1 cellular context compared by ENCODE assay signal in the genomic region with DNA sequence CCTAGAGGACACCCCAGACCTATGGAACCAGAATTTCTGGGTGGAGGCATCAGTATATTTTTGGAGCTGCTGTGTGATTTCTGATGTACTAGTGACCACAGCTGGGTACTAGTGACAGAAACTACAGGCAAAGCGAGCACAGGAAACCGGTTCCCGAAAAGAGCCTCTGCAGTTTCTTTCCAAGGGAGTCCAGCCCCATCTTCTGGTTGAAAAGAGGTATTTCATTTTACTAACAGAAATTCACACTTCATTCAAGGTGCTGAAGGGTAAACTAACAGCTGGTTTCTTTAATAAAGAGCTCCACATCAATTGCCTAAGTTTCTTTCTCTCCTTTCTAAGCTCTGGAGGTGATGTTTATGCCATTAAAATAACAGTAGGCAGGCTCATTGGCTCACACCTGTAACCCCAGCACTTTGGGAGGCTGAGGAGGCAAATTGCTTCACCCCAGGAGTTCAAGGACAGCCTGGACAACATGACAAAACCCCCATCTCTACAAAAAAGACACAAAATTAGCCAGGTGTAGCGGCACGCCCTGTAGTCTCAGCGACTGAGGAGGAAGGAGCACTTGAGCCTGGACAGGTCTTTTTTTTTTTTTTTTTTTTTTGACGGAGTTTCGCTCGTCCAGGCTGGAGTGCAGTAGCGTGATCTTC.
TF ChIP-seq lines count a peak whose summit lies in the region.

No MANE protein-coding gene starts in this region.

TF ChIP-seq in HepG2, 621 proteins besides CTCF, POLR2A, EP300 and RAD21:
- peak; percentile 68 for TF ChIP-seq STAG1 (CRISPR knock-in tag; IDR thresholded peaks at IDR 0.05)
- TF ChIP-seq SMC3 (IDR thresholded peaks at IDR 0.05; ENCODE audit: low read length) = peak; percentile 43; the same call in 1 of the 2 replicates
- no peak for TF ChIP-seq FOSL1 (CRISPR knock-in tag; IDR thresholded peaks at IDR 0.05; ENCODE audit: borderline replicate concordance)
